ENCODE assay signal across 1 cellular context in genomic region chr2:241150660-241151530, GRCh38.
TF ChIP-seq lines count a peak whose summit lies in the region.

No MANE protein-coding gene starts in this region.

TF ChIP-seq in K562, 482 proteins besides CTCF, POLR2A, EP300 and RAD21:
- TF ChIP-seq PKNOX1 (IDR thresholded peaks at IDR 0.05) (peak; percentile 48; the same call in 1 of the 2 replicates), GTF2E2 (tag; IDR thresholded peaks at IDR 0.05) (0 out of 2 replicates have a peak, but pooled peaks have one; percentile 33), TCF15 (CRISPR knock-in tag; IDR thresholded peaks at IDR 0.05) (no peak), XRCC4 (IDR thresholded peaks at IDR 0.05; ENCODE audit: extremely low read depth, insufficient read depth, insufficient read length) (no peak), EGR1 (conservative IDR thresholded peaks at IDR 0.05) (peak; percentile 49), MLLT1 (IDR thresholded peaks at IDR 0.05) (no peak), DIDO1 (tag; IDR thresholded peaks at IDR 0.05; ENCODE audit: low read depth) (no peak), ZSCAN32 (CRISPR knock-in tag; IDR thresholded peaks at IDR 0.05) (no peak), HINFP (tag; conservative IDR thresholded peaks at IDR 0.05; ENCODE audit: low read depth) (no peak), SREBF2 (CRISPR knock-in tag; IDR thresholded peaks at IDR 0.05) (no peak), ZNF282 (CRISPR knock-in tag; IDR thresholded peaks at IDR 0.05) (no peak), ZNF740 (CRISPR knock-in tag; IDR thresholded peaks at IDR 0.05) (no peak), ZNF740 (tag; IDR thresholded peaks at IDR 0.05) (no peak), NFATC3 (IDR thresholded peaks at IDR 0.05) (no peak), NR4A1 (CRISPR knock-in tag; IDR thresholded peaks at IDR 0.05) (no peak), NR4A1 (tag; IDR thresholded peaks at IDR 0.05) (no peak), XRCC3 (IDR thresholded peaks at IDR 0.05) (no peak), GTF2F1 (IDR thresholded peaks at IDR 0.05; ENCODE audit: low read depth, low read length) (no peak), KAT7 (CRISPR knock-in tag; IDR thresholded peaks at IDR 0.05; ENCODE audit: borderline replicate concordance) (peak; percentile 28; the same call in 1 of the 2 replicates), HMGN3 (IDR thresholded peaks at IDR 0.05; ENCODE audit: borderline replicate concordance, extremely low read depth, insufficient read length, low read depth, low read length) (peak; percentile 44), SIN3A (IDR thresholded peaks at IDR 0.05; ENCODE audit: borderline replicate concordance in 2 of 2, control insufficient read depth in 1 of 2, low read depth in 2 of 2, low read length in 2 of 2) (0 out of 4 replicates have a peak, but pooled peaks of 1 of the 2 experiments have one; percentile 27), BCLAF1 (IDR thresholded peaks at IDR 0.05; ENCODE audit: borderline replicate concordance in 1 of 2, control insufficient read depth in 1 of 2, low read depth in 2 of 2, low read length in 1 of 2) (no peak), MAZ (CRISPR knock-in tag; conservative IDR thresholded peaks at IDR 0.05 in 1 of 2, IDR thresholded peaks at IDR 0.05 in 1 of 2) (0 out of 4 replicates have a peak, but pooled peaks of 1 of the 2 experiments have one; percentile 13), ZBTB7A (IDR thresholded peaks at IDR 0.05; ENCODE audit: borderline replicate concordance, control insufficient read depth, low read depth, low read length) (0 out of 2 replicates have a peak, but pooled peaks have one; percentile 47), TBL1XR1 (IDR thresholded peaks at IDR 0.05; ENCODE audit: low read length in 2 of 2) (no peak), VEZF1 (CRISPR knock-in tag; IDR thresholded peaks at IDR 0.05) (peak; percentile 47; the same call in 1 of the 2 replicates), TAF1 (IDR thresholded peaks at IDR 0.05; ENCODE audit: control insufficient read depth, extremely low read depth, insufficient read depth, low read length, severe bottlenecking) (peak; percentile 1), C11orf30 (IDR thresholded peaks at IDR 0.05; ENCODE audit: low read depth) (0 out of 2 replicates have a peak, but pooled peaks have one; percentile 34), TFAP4 (CRISPR knock-in tag; IDR thresholded peaks at IDR 0.05; ENCODE audit: borderline replicate concordance) (0 out of 2 replicates have a peak, but pooled peaks have one; percentile 7), FOXM1 (IDR thresholded peaks at IDR 0.05; ENCODE audit: low read depth) (no peak), FOXM1 (CRISPR knock-in tag; IDR thresholded peaks at IDR 0.05; ENCODE audit: low read depth) (0 out of 2 replicates have a peak, but pooled peaks have one; percentile 16), MNT (conservative IDR thresholded peaks at IDR 0.05) (0 out of 4 replicates have a peak, but pooled peaks of 1 of the 2 experiments have one; percentile 0), GABPA (tag; conservative IDR thresholded peaks at IDR 0.05; ENCODE audit: low read depth) (0 out of 2 replicates have a peak, but pooled peaks have one; percentile 10), ZKSCAN8 (CRISPR knock-in tag; IDR thresholded peaks at IDR 0.05) (no peak)
